In genomic region chr3:14481646-14482036, GRCh38 we compare ENCODE assay signal across 1 cellular context.
TF ChIP-seq lines count a peak whose summit lies in the region.

No MANE protein-coding gene starts in this region.

TF ChIP-seq in endothelial cell of umbilical vein, 7 proteins besides CTCF, POLR2A, EP300 and RAD21:
- TF ChIP-seq POLR2AphosphoS5 (IDR thresholded peaks at IDR 0.05; ENCODE audit: insufficient read depth, low read depth, low read length) (no peak), FOS (IDR thresholded peaks at IDR 0.05; ENCODE audit: borderline replicate concordance, insufficient read depth, low read length) (no peak)
